ENCODE assay signal across 8 cellular contexts in the genomic region with DNA sequence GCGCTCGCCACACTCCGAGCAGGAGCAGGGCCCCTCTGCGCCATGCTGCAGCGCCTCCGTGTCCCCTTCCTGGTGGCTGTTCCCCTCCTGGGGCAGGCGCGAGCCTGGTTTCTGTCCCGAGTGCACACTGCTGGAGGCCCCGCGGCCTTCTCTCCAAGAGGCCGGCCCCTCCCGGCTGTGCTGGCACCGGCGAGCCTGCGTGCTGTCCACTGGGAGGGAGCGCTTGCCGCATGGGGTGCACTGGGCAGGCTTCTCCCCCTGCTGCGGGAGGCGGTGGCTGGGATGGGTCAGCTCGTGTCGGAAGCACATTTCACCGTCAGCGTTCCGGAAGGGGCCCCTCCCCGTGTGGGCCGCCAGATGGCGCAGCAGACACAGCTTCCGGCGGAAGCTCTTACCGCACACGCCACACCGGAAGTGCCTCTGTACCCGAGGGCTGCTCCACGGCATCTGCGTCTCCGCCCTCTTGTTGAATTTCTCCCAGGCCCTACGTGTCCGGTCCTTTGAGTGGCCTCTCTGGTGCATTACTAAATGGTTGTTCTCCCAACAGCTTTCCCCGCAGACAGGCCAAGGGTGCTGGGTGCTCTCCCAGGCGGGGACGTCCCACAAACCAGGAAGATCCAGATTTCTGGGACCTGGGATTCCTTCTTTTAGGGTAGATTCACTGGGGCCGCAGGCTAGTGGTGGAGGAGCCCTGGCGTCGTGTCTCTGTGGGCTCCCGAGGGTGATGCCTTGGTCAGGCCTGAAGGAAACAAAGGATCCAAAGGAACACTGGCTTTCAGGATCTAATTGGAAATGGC. TPM values are rescaled to one million over a fixed set of nuclear protein-coding genes. Genes with fewer than 3 reads are reported as not detected.
DNase-seq lines count a peak whose midpoint lies in the region; ATAC-seq and TF ChIP-seq lines count a peak whose summit lies in the region.

No MANE protein-coding gene starts in this region.

- intact Hi-C loops in activated CD4-positive, alpha-beta T cell treated with anti-CD3 and anti-CD28 coated beads for 36 hours (cut with DNase I, micrococcal nuclease) = loop anchor here in 1 of 2 experiments (1.0 kb wide), 1 partner anchor 18 kb away; a partner anchor contains a TSS
- intact Hi-C loops in gastrocnemius medialis (cut with DNase I; ENCODE audit: low total_unique reads) = no loop called here

- TF ChIP-seq CTCF in endothelial cell (IDR thresholded peaks at IDR 0.05; ENCODE audit: unreplicated experiment) (peak; percentile 87), gastrocnemius medialis (IDR thresholded peaks at IDR 0.05 in 4 of 5, conservative IDR thresholded peaks at IDR 0.05 in 1 of 5) (peak in 1 of 5 experiments; percentile 30)

- no peaks in the 10 kb centered on the region for H3K9me3 Mint-ChIP-seq in activated CD4-positive, alpha-beta T cell treated with anti-CD3 and anti-CD28 coated beads for 36 hours (ENCODE audit: low read depth)
- no peaks in the 10 kb centered on the region for H3K9me3 Mint-ChIP-seq in endothelial cell (ENCODE audit: unreplicated experiment)

- TF ChIP-seq POLR2A in gastrocnemius medialis (IDR thresholded peaks at IDR 0.05) = no peak

- peaks cover 9% of the 10 kb centered on the region for H3K4me1 Mint-ChIP-seq in activated CD4-positive, alpha-beta T cell treated with anti-CD3 and anti-CD28 coated beads for 36 hours
- H3K4me1 Mint-ChIP-seq in endothelial cell (ENCODE audit: unreplicated experiment) = peaks cover 20% of the 10 kb centered on the region

- 0 out of 2 replicates have a peak, but pooled peaks cover 5% of the 10 kb centered on the region for H3K4me1 ChIP-seq in ES-I3 (ENCODE audit: insufficient read depth, low read length)
- H3K4me1 ChIP-seq in gastrocnemius medialis = no peaks in the 10 kb centered on the region

- H3K9ac ChIP-seq in ES-I3 (ENCODE audit: low read depth, low read length) = peak overlapping the region; percentile 23; the same call in 1 of the 2 replicates

- peak; percentile 84 for ATAC-seq in activated CD4-positive, alpha-beta T cell treated with anti-CD3 and anti-CD28 coated beads for 36 hours
- ATAC-seq in gastrocnemius medialis (peak in 1 of 2 donors; percentile 27), HG03565 (IDR thresholded peaks at IDR 0.05; ENCODE audit: unreplicated experiment) (no peak), GM18870 (IDR thresholded peaks at IDR 0.05; ENCODE audit: unreplicated experiment) (no peak)

- peak; percentile 70 for DNase-seq in activated CD4-positive, alpha-beta T cell treated with anti-CD3 and anti-CD28 coated beads for 36 hours
- DNase-seq in endothelial cell (ENCODE audit: low spot score) (peak; percentile 69), gastrocnemius medialis (no peak), SW480 (ENCODE audit: low spot score) (no peak), kidney glomerular epithelial cell (lab: John Stamatoyannopoulos, UW) (no peak)

- H3K27me3 ChIP-seq in gastrocnemius medialis = no peaks in the 10 kb centered on the region

- no peaks in the 10 kb centered on the region for H3K27me3 Mint-ChIP-seq in activated CD4-positive, alpha-beta T cell treated with anti-CD3 and anti-CD28 coated beads for 36 hours
- H3K27me3 Mint-ChIP-seq in endothelial cell (ENCODE audit: unreplicated experiment) = no peaks in the 10 kb centered on the region

- H3K36me3 Mint-ChIP-seq in activated CD4-positive, alpha-beta T cell treated with anti-CD3 and anti-CD28 coated beads for 36 hours (ENCODE audit: low read depth) = peaks cover 32% of the 10 kb centered on the region
- H3K36me3 Mint-ChIP-seq in endothelial cell (ENCODE audit: low read depth, unreplicated experiment) = peaks cover 31% of the 10 kb centered on the region

- H3K4me3 Mint-ChIP-seq in activated CD4-positive, alpha-beta T cell treated with anti-CD3 and anti-CD28 coated beads for 36 hours = peak overlapping the region; percentile 46
- H3K4me3 Mint-ChIP-seq in endothelial cell (ENCODE audit: unreplicated experiment) = peak overlapping the region; percentile 13

- peak overlapping the region; percentile 63 for H3K27ac Mint-ChIP-seq in activated CD4-positive, alpha-beta T cell treated with anti-CD3 and anti-CD28 coated beads for 36 hours
- H3K27ac Mint-ChIP-seq in endothelial cell (ENCODE audit: unreplicated experiment) = peak overlapping the region; percentile 96

- POLR2A ChIA-PET in activated CD4-positive, alpha-beta T cell treated with anti-CD3 and anti-CD28 coated beads for 36 hours (lab: Charles Lee) = no interaction called here

- CTCF ChIA-PET in activated CD4-positive, alpha-beta T cell treated with anti-CD3 and anti-CD28 coated beads for 36 hours (lab: Charles Lee) = interaction anchor here (0.7 to 2.4 kb wide), 8 partner anchors 12 to 86 kb away, joined by 3 to 7 read pairs (median 3); no protein-coding TSS in a partner anchor

- in situ Hi-C loops in gastrocnemius medialis (cut with MboI; ENCODE audit: low sequenced_read_pairs in 4 of 4) = no loop called here

- peaks cover 15% of the 10 kb centered on the region; the same call in 1 of the 2 replicates for H3K36me3 ChIP-seq in ES-I3 (ENCODE audit: insufficient read depth, low read length)
- peaks cover 0 to 31% of the 10 kb centered on the region in 2 donors for H3K36me3 ChIP-seq in gastrocnemius medialis

- H3K27ac ChIP-seq in gastrocnemius medialis = peak overlapping the region; percentile 20 to 71 (median 40)

- peak overlapping the region in 1 of 4 donors; percentile 26 for H3K4me3 ChIP-seq in gastrocnemius medialis

- H3K9me3 ChIP-seq in ES-I3 (ENCODE audit: control insufficient read depth, insufficient read depth, low read length) (no peaks in the 10 kb centered on the region), gastrocnemius medialis (no peaks in the 10 kb centered on the region)

RNA-seq across cellular contexts. Expression of a gene that starts 18.7 kb away (rescaled TPM):
- 1 to 10 TPM; 4.4 to 4.8 TPM for total RNA-seq in activated CD4-positive, alpha-beta T cell treated with anti-CD3 and anti-CD28 coated beads for 36 hours
- 19.0 TPM for total RNA-seq in endothelial cell (ENCODE audit: unreplicated experiment)
- total RNA-seq in gastrocnemius medialis = 1 to 10 TPM; 1.9 to 6.1 (median 2.7) TPM

RNA-seq across cellular contexts. Expression of a gene that starts 43.5 kb away (rescaled TPM):
- total RNA-seq in activated CD4-positive, alpha-beta T cell treated with anti-CD3 and anti-CD28 coated beads for 36 hours = 10 to 100 TPM; 88.3 to 90.1 TPM
- total RNA-seq in endothelial cell (ENCODE audit: unreplicated experiment) (266 TPM), gastrocnemius medialis (10 to 100 TPM; 10.8 to 19.6 (median 14.2) TPM)

RNA-seq across cellular contexts. Expression of a gene that starts 54.3 kb away (rescaled TPM):
- total RNA-seq in activated CD4-positive, alpha-beta T cell treated with anti-CD3 and anti-CD28 coated beads for 36 hours = under 1 TPM; 0.43 to 0.95 TPM
- 6.2 TPM for total RNA-seq in endothelial cell (ENCODE audit: unreplicated experiment)
- 1 to 10 TPM; 1.2 to 3.2 (median 1.5) TPM for total RNA-seq in gastrocnemius medialis

Comparison
In these comparisons a context has a peak if more than half of its experiments do, and no peak if none do; other contexts are left out.
1. DNase-seq: peak in activated CD4-positive, alpha-beta T cell treated with anti-CD3 and anti-CD28 coated beads for 36 hours (single experiment) and endothelial cell (single experiment); none in gastrocnemius medialis (0 of 2), SW480 (single experiment) and kidney glomerular epithelial cell (single experiment).
2. RNA of a gene that starts 43.5 kb away (total RNA-seq): 266 TPM in endothelial cell (single experiment) and 88.3 to 90.1 TPM in activated CD4-positive, alpha-beta T cell treated with anti-CD3 and anti-CD28 coated beads for 36 hours; 10.8 to 19.6 TPM in gastrocnemius medialis; every median in the first group is over 4 times any median in the second.